ENCODE assay signal across 13 cellular contexts in genomic region chr4:36651253-36651652, GRCh38.
DNase-seq lines count a peak whose midpoint lies in the region; ATAC-seq, FAIRE-seq and TF ChIP-seq lines count a peak whose summit lies in the region.
"Had no signal": no experiment of that assay in that cellular context is flagged by ENCODE, and none has a peak within 500 bp of the region (broad histone marks: within the 10 kb centered on the region; RNA-seq: fewer than 3 reads in every experiment).

No MANE protein-coding gene starts in this region.

- no peaks in the 10 kb centered on the region for H3K79me2 ChIP-seq in MM.1S (ENCODE audit: low read length)

- no peak overlapping the region for H3K27ac ChIP-seq in MM.1S (ENCODE audit: low read length)
- H3K27ac ChIP-seq in heart left ventricle, result no peak overlapping the region
- H3K27ac ChIP-seq in prostate gland, result no peak overlapping the region

- H3K36me3 ChIP-seq in MM.1S (replicated peaks; ENCODE audit: insufficient read depth, low read length) (no peaks in the 10 kb centered on the region), heart left ventricle (no peaks in the 10 kb centered on the region), prostate gland (no peaks in the 10 kb centered on the region)

- H3F3A ChIP-seq in MM.1S (ENCODE audit: insufficient read depth, low read length), result no peaks in the 10 kb centered on the region

- intact Hi-C loops in heart left ventricle (cut with DNase I), result no loop called here
- intact Hi-C loops in prostate gland (cut with DNase I), result no loop called here

- TF ChIP-seq CTCF in MM.1S (IDR thresholded peaks at IDR 0.05; ENCODE audit: low read length), result no peak
- no peak for TF ChIP-seq CTCF in heart left ventricle (IDR thresholded peaks at IDR 0.05)
- TF ChIP-seq CTCF in prostate gland (IDR thresholded peaks at IDR 0.05), result no peak

- DNase-seq in GM12891 (ENCODE audit: insufficient read length, low spot score) (peak; percentile 26), MM.1S (peak; percentile 41), cortex of kidney (lab: John Stamatoyannopoulos, UW) (no peak), heart left ventricle (no peak), DMS 273 (lab: John Stamatoyannopoulos, UW; ENCODE audit: unreplicated experiment) (no peak), prostate gland (ENCODE audit: low spot score) (no peak)
- DNase-seq: activated effector memory CD4-positive, alpha-beta T cell treated with anti-CD3 and anti-CD28 coated beads, Interleukin-2, amount 50 U/mL, for 16 hours; left colon; NCI-H2081; stimulated activated naive CD4-positive, alpha-beta T cell had no signal

- H3K9me3 ChIP-seq in MM.1S (replicated peaks; ENCODE audit: insufficient read depth, low read length) (no peaks in the 10 kb centered on the region), heart left ventricle (no peaks in the 10 kb centered on the region), prostate gland (no peaks in the 10 kb centered on the region)

- WGBS in heart left ventricle, 4 donors, result 58 to 75% (median 71%) methylated on average over 3 of the region's 3 CpGs
- WGBS in prostate gland, result 84% methylated on average over 3 of the region's 3 CpGs

- H3K9ac ChIP-seq in MM.1S (ENCODE audit: low read length), result no peak overlapping the region

- H3K4me2 ChIP-seq in MM.1S (ENCODE audit: low read depth, low read length), result no peak overlapping the region

- no peaks in the 10 kb centered on the region for H3K4me1 ChIP-seq in MM.1S (ENCODE audit: low read length)
- no peaks in the 10 kb centered on the region for H3K4me1 ChIP-seq in heart left ventricle
- no peaks in the 10 kb centered on the region for H3K4me1 ChIP-seq in prostate gland (replicated peaks)

- peak; percentile 99 for ATAC-seq in GM19351 (IDR thresholded peaks at IDR 0.05; ENCODE audit: unreplicated experiment)
- ATAC-seq in HG02884 (IDR thresholded peaks at IDR 0.05; ENCODE audit: unreplicated experiment), result peak; percentile 99
- no peak for ATAC-seq in heart left ventricle
- ATAC-seq: left colon had no signal

- H3K4me3 ChIP-seq in MM.1S (ENCODE audit: low read length) (no peak overlapping the region), heart left ventricle (no peak overlapping the region), prostate gland (no peak overlapping the region)

- no peak for TF ChIP-seq POLR2A in GM12891 (IDR thresholded peaks at IDR 0.05; ENCODE audit: low read depth, low read length)
- TF ChIP-seq POLR2A in heart left ventricle (IDR thresholded peaks at IDR 0.05), result no peak
- no peak for TF ChIP-seq POLR2A in prostate gland (IDR thresholded peaks at IDR 0.05)

- no peaks in the 10 kb centered on the region for H3K9me2 ChIP-seq in MM.1S (replicated peaks; ENCODE audit: insufficient read depth, low read length)

- H3K27me3 ChIP-seq in MM.1S (replicated peaks; ENCODE audit: insufficient read depth, low read length) (no peaks in the 10 kb centered on the region), heart left ventricle (no peaks in the 10 kb centered on the region), prostate gland (replicated peaks; ENCODE audit: insufficient read depth) (no peaks in the 10 kb centered on the region)

- no peaks in the 10 kb centered on the region for H4K20me1 ChIP-seq in MM.1S (ENCODE audit: insufficient read depth, low read length)

- FAIRE-seq in GM12891 (lab: Jason Lieb, UNC), result peak; percentile 85
- FAIRE-seq: H1 had no signal

- H2AFZ ChIP-seq in MM.1S (ENCODE audit: low read length), result no peak overlapping the region

TF ChIP-seq in GM12891, 5 proteins besides CTCF, POLR2A, EP300 and RAD21:
- TF ChIP-seq POLR2AphosphoS5 (IDR thresholded peaks at IDR 0.05; ENCODE audit: low read depth, low read length) (no peak), POU2F2 (IDR thresholded peaks at IDR 0.05; ENCODE audit: low read depth, low read length) (no peak), SPI1 (IDR thresholded peaks at IDR 0.05; ENCODE audit: low read depth, low read length) (peak; percentile 87)

Comparison
In these comparisons a context has a peak if more than half of its experiments do, and no peak if none do; other contexts are left out.
1. DNase-seq: peak in GM12891 (single experiment) and MM.1S (single experiment); none in cortex of kidney (single experiment), heart left ventricle (0 of 5), DMS 273 (single experiment) and prostate gland (single experiment).
2. ATAC-seq: peak in GM19351 (single experiment) and HG02884 (single experiment); none in heart left ventricle (0 of 4).